ENCODE assay signal across 22 cellular contexts in genomic region chrX:149982310-149982709, GRCh38. TPM values are rescaled to one million over a fixed set of nuclear protein-coding genes. Genes with fewer than 3 reads are reported as not detected.
"Had no signal": no experiment of that assay in that cellular context is flagged by ENCODE, and none has a peak within 500 bp of the region (broad histone marks: within the 10 kb centered on the region; RNA-seq: fewer than 3 reads in every experiment).

No MANE protein-coding gene starts in this region.

- H3K27ac ChIP-seq: body of pancreas, colonic mucosa, esophagus muscularis mucosa, psoas muscle, sigmoid colon, tibial artery had no signal

- H3K4me3 ChIP-seq: body of pancreas, colonic mucosa, esophagus muscularis mucosa, psoas muscle, sigmoid colon, tibial artery had no signal

- H3K27me3 ChIP-seq: body of pancreas, colonic mucosa, esophagus muscularis mucosa, sigmoid colon, tibial artery had no signal

- H3K4me1 ChIP-seq: body of pancreas, colonic mucosa, psoas muscle had no signal

- H3K36me3 ChIP-seq: colonic mucosa, esophagus muscularis mucosa, sigmoid colon, tibial artery had no signal

- DNase-seq: activated CD4-positive, alpha-beta memory T cell treated with anti-CD3 and anti-CD28 coated beads for 36 hours; activated CD4-positive, alpha-beta T cell treated with anti-CD3 and anti-CD28 coated beads for 36 hours; activated CD8-positive, alpha-beta memory T cell treated with anti-CD3 and anti-CD28 coated beads, Interleukin-2, amount 10 ng/mL, durations not matched to agents 7 days and 5 days; activated effector memory CD4-positive, alpha-beta T cell treated with Interleukin-2 at 50 U/mL for 16 hours; activated T-cell treated with anti-CD3 and anti-CD28 coated beads, Interleukin-2, amount 50 U/mL, for 24 hours; body of pancreas; central memory CD4-positive, alpha-beta T cell; colonic mucosa; glutamatergic neuron; immature natural killer cell; left cardiac atrium; mammary epithelial cell; nephron progenitor cell; psoas muscle; sigmoid colon; T-helper 17 cell; tibial artery had no signal

- ATAC-seq: activated CD4-positive, alpha-beta T cell treated with anti-CD3 and anti-CD28 coated beads for 36 hours; activated CD8-positive, alpha-beta memory T cell treated with anti-CD3 and anti-CD28 coated beads, Interleukin-2, amount 10 ng/mL, durations not matched to agents 7 days and 5 days; activated naive CD4-positive, alpha-beta T cell treated with anti-CD3 and anti-CD28 coated beads, Interleukin-2, amount 50 U/mL, for 72 hours; body of pancreas; psoas muscle; stimulated activated memory B cell treated with anti-CD40 and anti-IgM and Interleukin-4, amounts not matched to agents 10 μg/mL and 1 μg/mL and 100 μg/mL, for 72 hours; T-helper 17 cell had no signal

- H3K9me3 ChIP-seq: body of pancreas, colonic mucosa, esophagus muscularis mucosa, psoas muscle, sigmoid colon, tibial artery had no signal

RNA-seq across cellular contexts. Expression of gene HSFX4, which starts 52.9 kb away (rescaled TPM):
- total RNA-seq: activated CD4-positive, alpha-beta memory T cell treated with anti-CD3 and anti-CD28 coated beads for 36 hours; activated CD4-positive, alpha-beta T cell treated with anti-CD3 and anti-CD28 coated beads for 36 hours; activated naive CD4-positive, alpha-beta T cell treated with anti-CD3 and anti-CD28 coated beads, Interleukin-2, amount 50 U/mL, for 72 hours; body of pancreas; colonic mucosa; esophagus muscularis mucosa; left cardiac atrium; mammary epithelial cell; mucosa of gallbladder; omental fat pad; psoas muscle; sigmoid colon; T-helper 17 cell had no signal
- polyA plus RNA-seq: immature natural killer cell, mammary epithelial cell, sigmoid colon had no signal
